18 cellular contexts compared by ENCODE assay signal in the genomic region with DNA sequence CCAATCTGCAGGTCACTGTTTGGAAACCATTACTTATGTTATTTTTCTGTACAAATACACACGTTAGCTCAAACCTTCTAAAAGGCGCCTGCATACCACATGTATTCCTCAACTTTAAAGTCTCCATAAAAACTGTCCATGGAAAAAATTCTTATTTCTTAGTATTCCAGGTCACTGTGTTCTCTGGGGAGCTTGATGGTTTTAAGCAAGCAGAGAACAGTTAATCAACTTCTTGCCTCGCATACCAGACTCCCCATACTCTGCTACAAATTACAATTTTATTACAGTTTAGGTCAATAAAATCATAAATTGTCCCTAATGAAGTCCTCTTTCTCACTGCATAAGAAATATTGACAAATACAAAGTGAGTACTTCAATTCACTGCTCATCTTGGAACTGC.
DNase-seq lines count a peak whose midpoint lies in the region; FAIRE-seq and TF ChIP-seq lines count a peak whose summit lies in the region.
"Had no signal": no experiment of that assay in that cellular context is flagged by ENCODE, and none has a peak within 500 bp of the region (broad histone marks: within the 10 kb centered on the region; RNA-seq: fewer than 3 reads in every experiment).

No MANE protein-coding gene starts in this region.

- DNase-seq in AG10803 (ENCODE audit: low read depth) (peak; percentile 76), GM04504 (ENCODE audit: low read depth) (peak; percentile 32), nephron progenitor cell (no peak), trophoblast cell (no peak), hepatic stellate cell (ENCODE audit: low spot score) (no peak), NCI-H1694 (lab: John Stamatoyannopoulos, UW) (no peak)
- no peak for DNase-seq in activated effector memory CD4-positive, alpha-beta T cell treated with anti-CD3 and anti-CD28 coated beads, Interleukin-2, amount 50 U/mL, for 16 hours
- DNase-seq: 8988T; CD4-positive, alpha-beta memory T cell; DMS79; EL; H7; IMR-90 had no signal

- no peaks in the 10 kb centered on the region for H3K27me3 ChIP-seq in trophoblast cell (ENCODE audit: insufficient read depth, low read length)

- peaks cover 60% of the 10 kb centered on the region for H3K4me1 Mint-ChIP-seq in nephron progenitor cell

- no peak overlapping the region for H3K9ac ChIP-seq in trophoblast cell (ENCODE audit: low read length)

- no CpG with 5 or more reads among the region's 3 CpGs for WGBS in trophoblast cell (ENCODE audit: extremely low coverage, insufficient coverage, insufficient read length)

- H4K12ac ChIP-seq in trophoblast cell (ENCODE audit: low read depth, low read length): no peak overlapping the region

- no peak overlapping the region for H2BK12ac ChIP-seq in trophoblast cell (ENCODE audit: low read length)

- H3K27me3 Mint-ChIP-seq in nephron progenitor cell (ENCODE audit: low read depth, poor library complexity): no peaks in the 10 kb centered on the region
- H3K27me3 Mint-ChIP-seq: B cell; CD4-positive, alpha-beta memory T cell had no signal

- H2BK120ac ChIP-seq in trophoblast cell (ENCODE audit: insufficient read depth, low read length, poor library complexity): no peak overlapping the region

- H3K79me1 ChIP-seq in trophoblast cell (ENCODE audit: low read length): no peaks in the 10 kb centered on the region

- H4K8ac ChIP-seq in trophoblast cell (ENCODE audit: low read depth, low read length): no peak overlapping the region

- peak; percentile 97 for FAIRE-seq in endometrium (lab: Jason Lieb, UNC)
- FAIRE-seq: G401.6 had no signal

- no peak overlapping the region for H3K27ac ChIP-seq in trophoblast cell (ENCODE audit: low read depth, low read length)
- H3K27ac ChIP-seq: C4-2B had no signal

- no peak overlapping the region for H2AFZ ChIP-seq in trophoblast cell (ENCODE audit: insufficient read depth, low read length, poor library complexity)
- H2AFZ ChIP-seq: GM23338 had no signal

- H3K9me3 ChIP-seq in trophoblast cell (ENCODE audit: insufficient read depth, low read depth, low read length): no peaks in the 10 kb centered on the region

- H3K18ac ChIP-seq in trophoblast cell (ENCODE audit: low read length): no peak overlapping the region

- peaks cover 14% of the 10 kb centered on the region for H3K36me3 Mint-ChIP-seq in nephron progenitor cell (ENCODE audit: low read depth)

- H3K4me2 ChIP-seq in trophoblast cell (ENCODE audit: low read length): no peak overlapping the region
- H3K4me2 ChIP-seq: GM23338 had no signal

- no peaks in the 10 kb centered on the region for H3K36me3 ChIP-seq in trophoblast cell (ENCODE audit: control insufficient read depth in 1 of 2, insufficient read depth in 2 of 2, low read length in 2 of 2)

- H3K79me2 ChIP-seq in trophoblast cell (ENCODE audit: control insufficient read depth, insufficient read depth, low read length, poor library complexity): no peaks in the 10 kb centered on the region

- no peak overlapping the region for H3K4ac ChIP-seq in trophoblast cell (ENCODE audit: low read depth, low read length)

- peak overlapping the region; percentile 31 for H3K27ac Mint-ChIP-seq in nephron progenitor cell
- H3K27ac Mint-ChIP-seq: B cell, GM23338 had no signal

- TF ChIP-seq CTCF in AG10803 (conservative IDR thresholded peaks at IDR 0.05; ENCODE audit: low read length): no peak
- no peak for TF ChIP-seq CTCF in nephron progenitor cell (IDR thresholded peaks at IDR 0.05)

- H3K9me3 Mint-ChIP-seq in nephron progenitor cell: no peaks in the 10 kb centered on the region
- H3K9me3 Mint-ChIP-seq: CD4-positive, alpha-beta memory T cell had no signal

- no peak overlapping the region for H3K23ac ChIP-seq in trophoblast cell (ENCODE audit: low read length)

- H3K4me3 Mint-ChIP-seq in nephron progenitor cell: no peak overlapping the region
- H3K4me3 Mint-ChIP-seq: B cell; CD4-positive, alpha-beta memory T cell; GM23338 had no signal

- no peak overlapping the region for H2BK5ac ChIP-seq in trophoblast cell (ENCODE audit: low read depth, low read length, poor library complexity)

- no peak overlapping the region for H2AK5ac ChIP-seq in trophoblast cell (ENCODE audit: low read length)

- H4K91ac ChIP-seq in trophoblast cell (ENCODE audit: low read depth, low read length): no peak overlapping the region

- no peak overlapping the region for H3K14ac ChIP-seq in trophoblast cell (ENCODE audit: low read length)

- H3K4me3 ChIP-seq in AG10803 (ENCODE audit: low read length): no peak overlapping the region
- H3K4me3 ChIP-seq in trophoblast cell (ENCODE audit: low read depth, low read length): no peak overlapping the region
- H3K4me3 ChIP-seq: GM23338 had no signal

- no peaks in the 10 kb centered on the region for H3K4me1 ChIP-seq in trophoblast cell (ENCODE audit: control insufficient read depth in 1 of 2, insufficient read depth in 2 of 2, low read length in 2 of 2)

Comparison
In these comparisons a context has a peak if more than half of its experiments do, and no peak if none do; other contexts are left out.
1. DNase-seq: peak in AG10803 (single experiment) and GM04504 (single experiment); none in nephron progenitor cell (single experiment), trophoblast cell (0 of 2), hepatic stellate cell (single experiment), activated effector memory CD4-positive, alpha-beta T cell treated with anti-CD3 and anti-CD28 coated beads, Interleukin-2, amount 50 U/mL, for 16 hours (single experiment) and NCI-H1694 (single experiment).